Comparison of ENCODE assay signal across 1 cellular context in the genomic region with DNA sequence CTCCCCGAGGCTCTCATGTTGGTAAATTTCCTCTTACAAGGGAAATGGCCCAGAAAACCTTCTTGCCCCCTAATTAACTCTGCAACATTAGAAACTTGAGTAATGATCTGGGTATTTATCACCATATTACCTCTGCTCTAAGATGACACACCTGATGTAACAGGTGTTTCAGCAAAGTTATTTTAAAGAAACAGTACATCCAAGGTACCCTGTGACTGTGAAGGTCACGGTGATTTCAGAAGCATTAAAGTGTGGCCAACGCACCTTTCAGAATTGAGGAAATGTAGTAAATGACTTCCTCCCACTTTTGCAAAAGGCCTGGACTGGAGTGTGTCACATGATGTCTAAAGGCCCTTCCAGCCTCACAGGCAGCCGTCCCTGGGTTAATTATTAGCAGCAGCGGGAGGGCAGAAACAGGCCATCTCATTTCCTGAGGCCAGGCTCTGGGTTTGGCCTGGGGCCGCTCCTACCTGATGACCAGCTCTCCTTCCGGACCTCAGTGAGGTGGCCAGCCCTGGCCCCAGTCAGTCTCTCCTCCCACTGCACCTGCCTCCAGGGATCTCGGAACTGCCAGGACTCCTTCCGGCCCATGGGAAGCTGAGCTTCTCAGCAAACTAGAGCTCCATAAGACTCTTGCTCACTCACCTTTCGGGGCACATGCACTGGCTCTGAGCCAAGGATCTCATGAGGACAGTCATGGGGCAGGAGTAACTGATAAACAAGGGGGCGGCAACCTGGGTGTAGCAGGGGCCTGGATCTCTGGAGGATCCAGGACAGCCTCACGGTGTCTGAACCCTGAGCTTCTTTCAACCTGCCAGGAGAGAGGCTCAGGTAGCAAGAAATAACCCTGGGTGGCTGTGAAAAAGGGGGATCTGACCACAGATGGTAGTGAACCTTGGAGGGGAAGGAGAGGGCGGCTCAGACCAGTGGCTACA.
TF ChIP-seq lines count a peak whose summit lies in the region.

No MANE protein-coding gene starts in this region.

TF ChIP-seq in HepG2, 621 proteins besides CTCF, POLR2A, EP300 and RAD21 (continued from another document and continues in another):
- TF ChIP-seq, protein P1, sequence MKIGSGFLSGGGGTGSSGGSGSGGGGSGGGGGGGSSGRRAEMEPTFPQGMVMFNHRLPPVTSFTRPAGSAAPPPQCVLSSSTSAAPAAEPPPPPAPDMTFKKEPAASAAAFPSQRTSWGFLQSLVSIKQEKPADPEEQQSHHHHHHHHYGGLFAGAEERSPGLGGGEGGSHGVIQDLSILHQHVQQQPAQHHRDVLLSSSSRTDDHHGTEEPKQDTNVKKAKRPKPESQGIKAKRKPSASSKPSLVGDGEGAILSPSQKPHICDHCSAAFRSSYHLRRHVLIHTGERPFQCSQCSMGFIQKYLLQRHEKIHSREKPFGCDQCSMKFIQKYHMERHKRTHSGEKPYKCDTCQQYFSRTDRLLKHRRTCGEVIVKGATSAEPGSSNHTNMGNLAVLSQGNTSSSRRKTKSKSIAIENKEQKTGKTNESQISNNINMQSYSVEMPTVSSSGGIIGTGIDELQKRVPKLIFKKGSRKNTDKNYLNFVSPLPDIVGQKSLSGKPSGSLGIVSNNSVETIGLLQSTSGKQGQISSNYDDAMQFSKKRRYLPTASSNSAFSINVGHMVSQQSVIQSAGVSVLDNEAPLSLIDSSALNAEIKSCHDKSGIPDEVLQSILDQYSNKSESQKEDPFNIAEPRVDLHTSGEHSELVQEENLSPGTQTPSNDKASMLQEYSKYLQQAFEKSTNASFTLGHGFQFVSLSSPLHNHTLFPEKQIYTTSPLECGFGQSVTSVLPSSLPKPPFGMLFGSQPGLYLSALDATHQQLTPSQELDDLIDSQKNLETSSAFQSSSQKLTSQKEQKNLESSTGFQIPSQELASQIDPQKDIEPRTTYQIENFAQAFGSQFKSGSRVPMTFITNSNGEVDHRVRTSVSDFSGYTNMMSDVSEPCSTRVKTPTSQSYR (CRISPR knock-in tag; IDR thresholded peaks at IDR 0.05; ENCODE audit: borderline replicate concordance), result 0 out of 2 replicates have a peak, but pooled peaks have one; percentile 5
- 0 out of 2 replicates have a peak, but pooled peaks have one; percentile 14 for TF ChIP-seq CEBPG (CRISPR knock-in tag; IDR thresholded peaks at IDR 0.05)
- peak; percentile 82 for TF ChIP-seq TAF1 (CRISPR knock-in tag; IDR thresholded peaks at IDR 0.05)
- peak; percentile 51; the same call in 1 of the 2 replicates for TF ChIP-seq SP2 (CRISPR knock-in tag; IDR thresholded peaks at IDR 0.05)
- TF ChIP-seq, protein P2, sequence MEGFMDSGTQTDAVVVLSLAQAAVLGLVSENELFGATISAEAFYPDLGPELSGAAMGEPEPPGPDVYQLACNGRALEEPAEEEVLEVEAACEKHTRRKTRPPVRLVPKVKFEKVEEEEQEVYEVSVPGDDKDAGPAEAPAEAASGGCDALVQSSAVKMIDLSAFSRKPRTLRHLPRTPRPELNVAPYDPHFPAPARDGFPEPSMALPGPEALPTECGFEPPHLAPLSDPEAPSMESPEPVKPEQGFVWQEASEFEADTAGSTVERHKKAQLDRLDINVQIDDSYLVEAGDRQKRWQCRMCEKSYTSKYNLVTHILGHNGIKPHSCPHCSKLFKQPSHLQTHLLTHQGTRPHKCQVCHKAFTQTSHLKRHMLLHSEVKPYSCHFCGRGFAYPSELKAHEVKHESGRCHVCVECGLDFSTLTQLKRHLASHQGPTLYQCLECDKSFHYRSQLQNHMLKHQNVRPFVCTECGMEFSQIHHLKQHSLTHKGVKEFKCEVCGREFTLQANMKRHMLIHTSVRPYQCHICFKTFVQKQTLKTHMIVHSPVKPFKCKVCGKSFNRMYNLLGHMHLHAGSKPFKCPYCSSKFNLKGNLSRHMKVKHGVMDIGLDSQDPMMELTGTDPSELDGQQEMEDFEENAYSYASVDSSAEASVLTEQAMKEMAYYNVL (CRISPR knock-in tag; IDR thresholded peaks at IDR 0.05; ENCODE audit: borderline replicate concordance), result no peak
- peak; percentile 62; the same call in 1 of the 2 replicates for TF ChIP-seq FOSL2 (CRISPR knock-in tag; IDR thresholded peaks at IDR 0.05)
- TF ChIP-seq AKAP8 (CRISPR knock-in tag; IDR thresholded peaks at IDR 0.05), result no peak; the same call in 1 of the 2 replicates
- TF ChIP-seq, protein P3, sequence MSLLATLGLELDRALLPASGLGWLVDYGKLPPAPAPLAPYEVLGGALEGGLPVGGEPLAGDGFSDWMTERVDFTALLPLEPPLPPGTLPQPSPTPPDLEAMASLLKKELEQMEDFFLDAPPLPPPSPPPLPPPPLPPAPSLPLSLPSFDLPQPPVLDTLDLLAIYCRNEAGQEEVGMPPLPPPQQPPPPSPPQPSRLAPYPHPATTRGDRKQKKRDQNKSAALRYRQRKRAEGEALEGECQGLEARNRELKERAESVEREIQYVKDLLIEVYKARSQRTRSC (CRISPR knock-in tag; IDR thresholded peaks at IDR 0.05; ENCODE audit: low read depth), result no peak
- TF ChIP-seq DMAP1 (CRISPR knock-in tag; IDR thresholded peaks at IDR 0.05), result peak; percentile 85; the same call in 1 of the 2 replicates
- TF ChIP-seq, protein P4, sequence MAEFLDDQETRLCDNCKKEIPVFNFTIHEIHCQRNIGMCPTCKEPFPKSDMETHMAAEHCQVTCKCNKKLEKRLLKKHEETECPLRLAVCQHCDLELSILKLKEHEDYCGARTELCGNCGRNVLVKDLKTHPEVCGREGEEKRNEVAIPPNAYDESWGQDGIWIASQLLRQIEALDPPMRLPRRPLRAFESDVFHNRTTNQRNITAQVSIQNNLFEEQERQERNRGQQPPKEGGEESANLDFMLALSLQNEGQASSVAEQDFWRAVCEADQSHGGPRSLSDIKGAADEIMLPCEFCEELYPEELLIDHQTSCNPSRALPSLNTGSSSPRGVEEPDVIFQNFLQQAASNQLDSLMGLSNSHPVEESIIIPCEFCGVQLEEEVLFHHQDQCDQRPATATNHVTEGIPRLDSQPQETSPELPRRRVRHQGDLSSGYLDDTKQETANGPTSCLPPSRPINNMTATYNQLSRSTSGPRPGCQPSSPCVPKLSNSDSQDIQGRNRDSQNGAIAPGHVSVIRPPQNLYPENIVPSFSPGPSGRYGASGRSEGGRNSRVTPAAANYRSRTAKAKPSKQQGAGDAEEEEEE (CRISPR knock-in tag; IDR thresholded peaks at IDR 0.05; ENCODE audit: borderline replicate concordance), result peak; percentile 48; the same call in 1 of the 2 replicates
- TF ChIP-seq, protein P5, sequence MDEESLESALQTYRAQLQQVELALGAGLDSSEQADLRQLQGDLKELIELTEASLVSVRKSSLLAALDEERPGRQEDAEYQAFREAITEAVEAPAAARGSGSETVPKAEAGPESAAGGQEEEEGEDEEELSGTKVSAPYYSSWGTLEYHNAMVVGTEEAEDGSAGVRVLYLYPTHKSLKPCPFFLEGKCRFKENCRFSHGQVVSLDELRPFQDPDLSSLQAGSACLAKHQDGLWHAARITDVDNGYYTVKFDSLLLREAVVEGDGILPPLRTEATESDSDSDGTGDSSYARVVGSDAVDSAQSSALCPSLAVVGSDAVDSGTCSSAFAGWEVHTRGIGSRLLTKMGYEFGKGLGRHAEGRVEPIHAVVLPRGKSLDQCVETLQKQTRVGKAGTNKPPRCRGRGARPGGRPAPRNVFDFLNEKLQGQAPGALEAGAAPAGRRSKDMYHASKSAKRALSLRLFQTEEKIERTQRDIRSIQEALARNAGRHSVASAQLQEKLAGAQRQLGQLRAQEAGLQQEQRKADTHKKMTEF (CRISPR knock-in tag; IDR thresholded peaks at IDR 0.05), result peak; percentile 36; the same call in 1 of the 2 replicates
- TF ChIP-seq NR2F1 (CRISPR knock-in tag; IDR thresholded peaks at IDR 0.05), result no peak
- TF ChIP-seq MTA1 (CRISPR knock-in tag; IDR thresholded peaks at IDR 0.05; ENCODE audit: borderline replicate concordance), result peak; percentile 80; the same call in 1 of the 2 replicates
- no peak for TF ChIP-seq NCOA5 (CRISPR knock-in tag; IDR thresholded peaks at IDR 0.05)
- no peak for TF ChIP-seq SOX6 (IDR thresholded peaks at IDR 0.05)
- no peak; the same call in 1 of the 2 replicates for TF ChIP-seq SOX6 (CRISPR knock-in tag; IDR thresholded peaks at IDR 0.05)
- TF ChIP-seq YY1 (IDR thresholded peaks at IDR 0.05; ENCODE audit: insufficient read depth, insufficient replicate concordance, low read depth, low read length), result peak; percentile 50
- no peak for TF ChIP-seq ZNF225 (CRISPR knock-in tag; IDR thresholded peaks at IDR 0.05)
- TF ChIP-seq, protein P6, sequence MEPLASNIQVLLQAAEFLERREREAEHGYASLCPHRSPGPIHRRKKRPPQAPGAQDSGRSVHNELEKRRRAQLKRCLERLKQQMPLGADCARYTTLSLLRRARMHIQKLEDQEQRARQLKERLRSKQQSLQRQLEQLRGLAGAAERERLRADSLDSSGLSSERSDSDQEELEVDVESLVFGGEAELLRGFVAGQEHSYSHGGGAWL (CRISPR knock-in tag; IDR thresholded peaks at IDR 0.05), result no peak
- TF ChIP-seq, protein P7, sequence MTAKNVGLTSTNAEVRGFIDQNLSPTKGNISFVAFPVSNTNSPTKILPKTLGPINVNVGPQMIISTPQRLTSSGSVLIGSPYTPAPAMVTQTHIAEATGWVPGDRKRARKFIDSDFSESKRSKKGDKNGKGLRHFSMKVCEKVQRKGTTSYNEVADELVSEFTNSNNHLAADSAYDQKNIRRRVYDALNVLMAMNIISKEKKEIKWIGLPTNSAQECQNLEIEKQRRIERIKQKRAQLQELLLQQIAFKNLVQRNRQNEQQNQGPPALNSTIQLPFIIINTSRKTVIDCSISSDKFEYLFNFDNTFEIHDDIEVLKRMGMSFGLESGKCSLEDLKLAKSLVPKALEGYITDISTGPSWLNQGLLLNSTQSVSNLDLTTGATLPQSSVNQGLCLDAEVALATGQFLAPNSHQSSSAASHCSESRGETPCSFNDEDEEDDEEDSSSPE (CRISPR knock-in tag; IDR thresholded peaks at IDR 0.05), result no peak; the same call in 1 of the 2 replicates
- TF ChIP-seq THYN1 (CRISPR knock-in tag; IDR thresholded peaks at IDR 0.05; ENCODE audit: borderline replicate concordance, low read depth), result no peak; the same call in 1 of the 2 replicates
- TF ChIP-seq, protein P8, sequence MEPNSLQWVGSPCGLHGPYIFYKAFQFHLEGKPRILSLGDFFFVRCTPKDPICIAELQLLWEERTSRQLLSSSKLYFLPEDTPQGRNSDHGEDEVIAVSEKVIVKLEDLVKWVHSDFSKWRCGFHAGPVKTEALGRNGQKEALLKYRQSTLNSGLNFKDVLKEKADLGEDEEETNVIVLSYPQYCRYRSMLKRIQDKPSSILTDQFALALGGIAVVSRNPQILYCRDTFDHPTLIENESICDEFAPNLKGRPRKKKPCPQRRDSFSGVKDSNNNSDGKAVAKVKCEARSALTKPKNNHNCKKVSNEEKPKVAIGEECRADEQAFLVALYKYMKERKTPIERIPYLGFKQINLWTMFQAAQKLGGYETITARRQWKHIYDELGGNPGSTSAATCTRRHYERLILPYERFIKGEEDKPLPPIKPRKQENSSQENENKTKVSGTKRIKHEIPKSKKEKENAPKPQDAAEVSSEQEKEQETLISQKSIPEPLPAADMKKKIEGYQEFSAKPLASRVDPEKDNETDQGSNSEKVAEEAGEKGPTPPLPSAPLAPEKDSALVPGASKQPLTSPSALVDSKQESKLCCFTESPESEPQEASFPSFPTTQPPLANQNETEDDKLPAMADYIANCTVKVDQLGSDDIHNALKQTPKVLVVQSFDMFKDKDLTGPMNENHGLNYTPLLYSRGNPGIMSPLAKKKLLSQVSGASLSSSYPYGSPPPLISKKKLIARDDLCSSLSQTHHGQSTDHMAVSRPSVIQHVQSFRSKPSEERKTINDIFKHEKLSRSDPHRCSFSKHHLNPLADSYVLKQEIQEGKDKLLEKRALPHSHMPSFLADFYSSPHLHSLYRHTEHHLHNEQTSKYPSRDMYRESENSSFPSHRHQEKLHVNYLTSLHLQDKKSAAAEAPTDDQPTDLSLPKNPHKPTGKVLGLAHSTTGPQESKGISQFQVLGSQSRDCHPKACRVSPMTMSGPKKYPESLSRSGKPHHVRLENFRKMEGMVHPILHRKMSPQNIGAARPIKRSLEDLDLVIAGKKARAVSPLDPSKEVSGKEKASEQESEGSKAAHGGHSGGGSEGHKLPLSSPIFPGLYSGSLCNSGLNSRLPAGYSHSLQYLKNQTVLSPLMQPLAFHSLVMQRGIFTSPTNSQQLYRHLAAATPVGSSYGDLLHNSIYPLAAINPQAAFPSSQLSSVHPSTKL (CRISPR knock-in tag; IDR thresholded peaks at IDR 0.05), result peak; percentile 81
- TF ChIP-seq ARNT (IDR thresholded peaks at IDR 0.05), result no peak
- peak; percentile 75 for TF ChIP-seq MIER2 (CRISPR knock-in tag; IDR thresholded peaks at IDR 0.05)
- TF ChIP-seq ZFP90 (CRISPR knock-in tag; IDR thresholded peaks at IDR 0.05; ENCODE audit: borderline replicate concordance), result peak; percentile 26; the same call in 1 of the 2 replicates
- TF ChIP-seq ZNF558 (CRISPR knock-in tag; IDR thresholded peaks at IDR 0.05; ENCODE audit: borderline replicate concordance), result no peak; the same call in 1 of the 2 replicates
- no peak for TF ChIP-seq ZSCAN31 (CRISPR knock-in tag; IDR thresholded peaks at IDR 0.05; ENCODE audit: low read depth)
- no peak for TF ChIP-seq ZFP1 (CRISPR knock-in tag; IDR thresholded peaks at IDR 0.05)
- TF ChIP-seq ZNF746 (CRISPR knock-in tag; IDR thresholded peaks at IDR 0.05), result no peak
- TF ChIP-seq JUN (CRISPR knock-in tag; IDR thresholded peaks at IDR 0.05), result no peak
- TF ChIP-seq SETDB1 (CRISPR knock-in tag; IDR thresholded peaks at IDR 0.05; ENCODE audit: borderline replicate concordance), result no peak
- no peak for TF ChIP-seq ZFP36L2 (CRISPR knock-in tag; IDR thresholded peaks at IDR 0.05)
- no peak for TF ChIP-seq ZNF598 (CRISPR knock-in tag; IDR thresholded peaks at IDR 0.05; ENCODE audit: borderline replicate concordance)
- TF ChIP-seq, protein P9, sequence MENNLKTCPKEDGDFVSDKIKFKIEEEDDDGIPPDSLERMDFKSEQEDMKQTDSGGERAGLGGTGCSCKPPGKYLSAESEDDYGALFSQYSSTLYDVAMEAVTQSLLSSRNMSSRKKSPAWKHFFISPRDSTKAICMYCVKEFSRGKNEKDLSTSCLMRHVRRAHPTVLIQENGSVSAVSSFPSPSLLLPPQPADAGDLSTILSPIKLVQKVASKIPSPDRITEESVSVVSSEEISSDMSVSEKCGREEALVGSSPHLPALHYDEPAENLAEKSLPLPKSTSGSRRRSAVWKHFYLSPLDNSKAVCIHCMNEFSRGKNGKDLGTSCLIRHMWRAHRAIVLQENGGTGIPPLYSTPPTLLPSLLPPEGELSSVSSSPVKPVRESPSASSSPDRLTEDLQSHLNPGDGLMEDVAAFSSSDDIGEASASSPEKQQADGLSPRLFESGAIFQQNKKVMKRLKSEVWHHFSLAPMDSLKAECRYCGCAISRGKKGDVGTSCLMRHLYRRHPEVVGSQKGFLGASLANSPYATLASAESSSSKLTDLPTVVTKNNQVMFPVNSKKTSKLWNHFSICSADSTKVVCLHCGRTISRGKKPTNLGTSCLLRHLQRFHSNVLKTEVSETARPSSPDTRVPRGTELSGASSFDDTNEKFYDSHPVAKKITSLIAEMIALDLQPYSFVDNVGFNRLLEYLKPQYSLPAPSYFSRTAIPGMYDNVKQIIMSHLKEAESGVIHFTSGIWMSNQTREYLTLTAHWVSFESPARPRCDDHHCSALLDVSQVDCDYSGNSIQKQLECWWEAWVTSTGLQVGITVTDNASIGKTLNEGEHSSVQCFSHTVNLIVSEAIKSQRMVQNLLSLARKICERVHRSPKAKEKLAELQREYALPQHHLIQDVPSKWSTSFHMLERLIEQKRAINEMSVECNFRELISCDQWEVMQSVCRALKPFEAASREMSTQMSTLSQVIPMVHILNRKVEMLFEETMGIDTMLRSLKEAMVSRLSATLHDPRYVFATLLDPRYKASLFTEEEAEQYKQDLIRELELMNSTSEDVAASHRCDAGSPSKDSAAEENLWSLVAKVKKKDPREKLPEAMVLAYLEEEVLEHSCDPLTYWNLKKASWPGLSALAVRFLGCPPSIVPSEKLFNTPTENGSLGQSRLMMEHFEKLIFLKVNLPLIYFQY (CRISPR knock-in tag; IDR thresholded peaks at IDR 0.05; ENCODE audit: borderline replicate concordance), result peak; percentile 75
- TF ChIP-seq, protein P10, sequence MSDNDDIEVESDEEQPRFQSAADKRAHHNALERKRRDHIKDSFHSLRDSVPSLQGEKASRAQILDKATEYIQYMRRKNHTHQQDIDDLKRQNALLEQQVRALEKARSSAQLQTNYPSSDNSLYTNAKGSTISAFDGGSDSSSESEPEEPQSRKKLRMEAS (IDR thresholded peaks at IDR 0.05), result peak; percentile 53
- peak; percentile 44; the same call in 1 of the 2 replicates for TF ChIP-seq BORCS8-MEF2B (CRISPR knock-in tag; IDR thresholded peaks at IDR 0.05)
